Comparison of ENCODE assay signal across 8 cellular contexts in genomic region chr11:6472934-6473333, GRCh38. TPM values are rescaled to one million over a fixed set of nuclear protein-coding genes. Genes with fewer than 3 reads are reported as not detected.
A peak's percentile ranks its signal among the peaks of the same experiment; 100 is the strongest.
DNase-seq lines count a peak whose midpoint lies in the region; ATAC-seq and TF ChIP-seq lines count a peak whose summit lies in the region.

No MANE protein-coding gene starts in this region.

- H3K9me3 ChIP-seq in HUES64 (ENCODE audit: insufficient read depth, low read depth, low read length) = no peaks in the 10 kb centered on the region

- WGBS in HUES64 = 15% methylated on average over 1 of the region's 1 CpG

- H3K4me1 ChIP-seq in HUES64 (ENCODE audit: insufficient read depth, low read length) = peaks cover 13% of the 10 kb centered on the region

- H3K27me3 Mint-ChIP-seq in natural killer cell treated with Interleukin-12 subunit alpha and Interleukin-12 subunit beta and Interleukin-15 and Interleukin-18, amount 100 ng/mL, for 72 hours = no peaks in the 10 kb centered on the region

- H3K27ac Mint-ChIP-seq in natural killer cell treated with Interleukin-12 subunit alpha and Interleukin-12 subunit beta and Interleukin-15 and Interleukin-18, amount 100 ng/mL, for 72 hours = peak overlapping the region in 1 of 2 donors; percentile 47

- H3K27me3 ChIP-seq in HUES64 (ENCODE audit: insufficient read depth, low read length) = peaks cover 4% of the 10 kb centered on the region; the same call in 1 of the 2 replicates

- no peaks in the 10 kb centered on the region for H3K36me3 Mint-ChIP-seq in natural killer cell treated with Interleukin-12 subunit alpha and Interleukin-12 subunit beta and Interleukin-15 and Interleukin-18, amount 100 ng/mL, for 72 hours

- no peak for DNase-seq in AG09309 (ENCODE audit: low read depth)
- no peak for DNase-seq in choroid plexus epithelial cell (ENCODE audit: low read depth)
- no peak for DNase-seq in natural killer cell treated with Interleukin-12 subunit alpha and Interleukin-12 subunit beta and Interleukin-15 and Interleukin-18, amount 100 ng/mL, for 72 hours (ENCODE audit: low spot score)
- no peak for DNase-seq in activated CD8-positive, alpha-beta memory T cell treated with anti-CD3 and anti-CD28 coated beads, Interleukin-2, amount 50 U/mL, for 4 hours
- no peak for DNase-seq in HuH-7 (ENCODE audit: low spot score)

- peak overlapping the region; percentile 84 for H3K4me3 Mint-ChIP-seq in natural killer cell treated with Interleukin-12 subunit alpha and Interleukin-12 subunit beta and Interleukin-15 and Interleukin-18, amount 100 ng/mL, for 72 hours

- H3K4me1 Mint-ChIP-seq in natural killer cell treated with Interleukin-12 subunit alpha and Interleukin-12 subunit beta and Interleukin-15 and Interleukin-18, amount 100 ng/mL, for 72 hours (ENCODE audit: low read depth in 2 of 2) = peaks cover 5 to 15% of the 10 kb centered on the region in 2 donors

- H3K4me3 ChIP-seq in AG09309 (ENCODE audit: control insufficient read depth, low read depth, low read length) (peak overlapping the region; percentile 82), HUES64 (ENCODE audit: low read length) (peak overlapping the region; percentile 90), choroid plexus epithelial cell (ENCODE audit: low read depth, low read length) (peak overlapping the region; percentile 84)

- H3K9me3 Mint-ChIP-seq in natural killer cell treated with Interleukin-12 subunit alpha and Interleukin-12 subunit beta and Interleukin-15 and Interleukin-18, amount 100 ng/mL, for 72 hours = no peaks in the 10 kb centered on the region

- ATAC-seq in natural killer cell treated with Interleukin-12 subunit alpha and Interleukin-12 subunit beta and Interleukin-15 and Interleukin-18, amount 100 ng/mL, for 72 hours = no peak
- ATAC-seq in HG02840 (IDR thresholded peaks at IDR 0.05; ENCODE audit: low FRiP score, unreplicated experiment) = no peak
- ATAC-seq in HG03520 (IDR thresholded peaks at IDR 0.05; ENCODE audit: unreplicated experiment) = no peak

- TF ChIP-seq CTCF in AG09309 (IDR thresholded peaks at IDR 0.05; ENCODE audit: control insufficient read depth, insufficient read depth, low read depth, low read length, missing control alignments) (no peak), choroid plexus epithelial cell (conservative IDR thresholded peaks at IDR 0.05; ENCODE audit: low read depth, low read length) (no peak)

- no peak overlapping the region for H3K27ac ChIP-seq in HUES64 (ENCODE audit: low read depth, low read length)

- H3K36me3 ChIP-seq in HUES64 (ENCODE audit: insufficient read depth, low read length) = peaks cover 16% of the 10 kb centered on the region

- no peak overlapping the region for H3K9ac ChIP-seq in HUES64 (ENCODE audit: low read depth, low read length)

RNA-seq across cellular contexts. Expression of gene TRIM3, which starts 0.8 kb away (rescaled TPM):
- polyA plus RNA-seq in HUES64 (2013, experiment 1 of 2) = 5.8 TPM
- 8.9 TPM for polyA plus RNA-seq in HUES64 (2013, experiment 2 of 2)
- 1 to 10 TPM; 6.1 to 7.7 TPM for total RNA-seq in natural killer cell treated with Interleukin-12 subunit alpha and Interleukin-12 subunit beta and Interleukin-15 and Interleukin-18, amount 100 ng/mL, for 72 hours

RNA-seq across cellular contexts. Expression of gene ARFIP2, which starts 8.2 kb away (rescaled TPM):
- 38.4 TPM for polyA plus RNA-seq in HUES64 (2013, experiment 1 of 2)
- 35.4 TPM for polyA plus RNA-seq in HUES64 (2013, experiment 2 of 2)
- total RNA-seq in natural killer cell treated with Interleukin-12 subunit alpha and Interleukin-12 subunit beta and Interleukin-15 and Interleukin-18, amount 100 ng/mL, for 72 hours = 10 to 100 TPM; 50.8 to 71.7 TPM

RNA-seq across cellular contexts. Expression of gene TIMM10B, which starts 8.4 kb away (rescaled TPM):
- 30.7 TPM for polyA plus RNA-seq in HUES64 (2013, experiment 1 of 2)
- polyA plus RNA-seq in HUES64 (2013, experiment 2 of 2) = 31.5 TPM
- 10 to 100 TPM; 44.1 to 57.4 TPM for total RNA-seq in natural killer cell treated with Interleukin-12 subunit alpha and Interleukin-12 subunit beta and Interleukin-15 and Interleukin-18, amount 100 ng/mL, for 72 hours

RNA-seq across cellular contexts. Expression of gene DNHD1, which starts 24.1 kb away (rescaled TPM):
- polyA plus RNA-seq in HUES64 (2013, experiment 1 of 2) = 2.1 TPM
- 3.5 TPM for polyA plus RNA-seq in HUES64 (2013, experiment 2 of 2)
- total RNA-seq in natural killer cell treated with Interleukin-12 subunit alpha and Interleukin-12 subunit beta and Interleukin-15 and Interleukin-18, amount 100 ng/mL, for 72 hours = 10 to 100 TPM; 22.4 to 53.6 TPM

RNA-seq across cellular contexts. Expression of gene HPX, which starts 32.1 kb away (rescaled TPM):
- polyA plus RNA-seq in HUES64 (2013, experiment 1 of 2) = 0.40 TPM
- polyA plus RNA-seq in HUES64 (2013, experiment 2 of 2) = 0.38 TPM
- under 1 TPM; 0.76 to 0.92 TPM for total RNA-seq in natural killer cell treated with Interleukin-12 subunit alpha and Interleukin-12 subunit beta and Interleukin-15 and Interleukin-18, amount 100 ng/mL, for 72 hours
